In the genomic region with DNA sequence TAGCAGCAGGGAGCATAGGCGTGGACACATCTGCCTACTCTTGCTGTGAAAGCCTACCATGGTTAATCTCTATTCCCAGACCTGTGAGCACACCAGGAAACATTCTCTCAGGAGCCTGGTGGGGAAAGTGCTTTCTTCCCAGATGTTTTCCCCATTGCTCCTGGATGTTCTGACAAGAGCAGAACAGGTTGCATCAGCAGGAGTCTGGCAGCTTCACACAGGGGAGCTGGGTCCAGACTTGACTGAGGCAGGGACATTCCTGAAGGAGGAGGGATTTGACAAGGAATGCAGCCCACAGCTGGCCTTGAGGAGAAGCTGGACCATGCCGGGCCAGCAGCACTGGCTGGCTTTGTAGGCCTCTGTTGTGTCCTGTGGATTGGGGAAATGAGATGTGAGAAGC, we compare ENCODE assay signal across 16 cellular contexts. TPM values are rescaled to one million over a fixed set of nuclear protein-coding genes. Genes with fewer than 3 reads are reported as not detected.
DNase-seq lines count a peak whose midpoint lies in the region; ATAC-seq and TF ChIP-seq lines count a peak whose summit lies in the region.
"Had no signal": no experiment of that assay in that cellular context is flagged by ENCODE, and none has a peak within 500 bp of the region (broad histone marks: within the 10 kb centered on the region; RNA-seq: fewer than 3 reads in every experiment).

No MANE protein-coding gene starts in this region.

- no peak overlapping the region for H2AFZ ChIP-seq in hepatocyte

- H3K27me3 Mint-ChIP-seq in activated T-cell treated with anti-CD3 and anti-CD28 coated beads, Interleukin-2, amount 50 U/mL, for 72 hours (ENCODE audit: low read depth), result no peaks in the 10 kb centered on the region
- H3K27me3 Mint-ChIP-seq: activated naive CD4-positive, alpha-beta T cell treated with anti-CD3 and anti-CD28 coated beads, Interleukin-2, amount 50 U/mL, for 24 hours had no signal

- H3K9me3 ChIP-seq in hepatocyte (ENCODE audit: low read depth) (no peaks in the 10 kb centered on the region), sigmoid colon (no peaks in the 10 kb centered on the region)

- no peak for ATAC-seq in activated T-cell treated with anti-CD3 and anti-CD28 coated beads, Interleukin-2, amount 50 U/mL, for 72 hours (replicated peaks in 1 of 2)
- ATAC-seq: stimulated activated naive CD8-positive, alpha-beta T cell treated with anti-CD3 and anti-CD28 coated beads, Interleukin-15, Interleukin-2, amounts not matched to agents 100 U/mL and 50 U/mL, for 24 hours had no signal

- H3K4me3 ChIP-seq in astrocyte of the spinal cord (ENCODE audit: low read depth, low read length) (no peak overlapping the region), hepatocyte (no peak overlapping the region), sigmoid colon (no peak overlapping the region)

- no peak for TF ChIP-seq POLR2A in sigmoid colon (IDR thresholded peaks at IDR 0.05)

- H3K4me1 ChIP-seq in hepatocyte (ENCODE audit: insufficient read depth) (peaks cover 16% of the 10 kb centered on the region), sigmoid colon (peaks cover 0 to 18% (median 18%) of the 10 kb centered on the region in 4 donors)

- TF ChIP-seq CTCF in astrocyte of the spinal cord (IDR thresholded peaks at IDR 0.05; ENCODE audit: low read depth, low read length) (no peak), hepatocyte (IDR thresholded peaks at IDR 0.05; ENCODE audit: poor library complexity) (no peak), sigmoid colon (IDR thresholded peaks at IDR 0.05) (no peak)

- in situ Hi-C loops in astrocyte of the spinal cord (cut with HindIII; ENCODE audit: low sequenced_read_pairs), result no loop called here

- no peaks in the 10 kb centered on the region for H3K4me1 Mint-ChIP-seq in activated T-cell treated with anti-CD3 and anti-CD28 coated beads, Interleukin-2, amount 50 U/mL, for 72 hours (ENCODE audit: low read depth)
- H3K4me1 Mint-ChIP-seq: activated naive CD4-positive, alpha-beta T cell treated with anti-CD3 and anti-CD28 coated beads, Interleukin-2, amount 50 U/mL, for 24 hours; immature natural killer cell had no signal

- H3K27me3 ChIP-seq in hepatocyte, result no peaks in the 10 kb centered on the region
- H3K27me3 ChIP-seq in sigmoid colon, result no peaks in the 10 kb centered on the region

- no peaks in the 10 kb centered on the region for H3K36me3 Mint-ChIP-seq in activated T-cell treated with anti-CD3 and anti-CD28 coated beads, Interleukin-2, amount 50 U/mL, for 72 hours (ENCODE audit: insufficient read depth in 2 of 2)

- H3K36me3 ChIP-seq in hepatocyte (replicated peaks; ENCODE audit: insufficient read depth, low read depth) (no peaks in the 10 kb centered on the region), sigmoid colon (peaks cover 0 to 7% (median 0%) of the 10 kb centered on the region in 4 donors)

- no peaks in the 10 kb centered on the region for H3K79me2 ChIP-seq in hepatocyte

- 61% methylated on average over 2 of the region's 2 CpGs for WGBS in hepatocyte (ENCODE audit: low lambda C conversion rate, missing lambda C conversion rate)
- WGBS in sigmoid colon, 2 donors, result 65 to 81% methylated on average over 2 of the region's 2 CpGs

- DNase-seq in NCI-H2171 treated with DMSO at 0.1 percent for 48 hours (lab: John Stamatoyannopoulos, UW) (peak; percentile 38), NCI-H2171 (lab: John Stamatoyannopoulos, UW) (no peak), astrocyte of the spinal cord (ENCODE audit: low read depth, low spot score) (peak; percentile 61), hepatocyte (ENCODE audit: low spot score) (peak; percentile 53), sigmoid colon (peak; percentile 91), NCI-H1694 treated with DMSO at 0.1 percent for 48 hours (lab: John Stamatoyannopoulos, UW) (no peak)
- DNase-seq in activated CD4-positive, alpha-beta T cell treated with anti-CD3 and anti-CD28 coated beads for 4 hours, result no peak
- DNase-seq in activated T-cell treated with anti-CD3 and anti-CD28 coated beads, Interleukin-2, amount 50 U/mL, for 72 hours, result no peak
- DNase-seq: 8988T; activated CD4-positive, alpha-beta T cell treated with anti-CD3 and anti-CD28 coated beads, Interleukin-2, amount 50 U/mL, for 48 hours; effector CD4-positive, alpha-beta T cell; immature natural killer cell; stimulated activated CD4-positive, alpha-beta T cell treated with anti-CD3 and anti-CD28 coated beads, Interleukin-2, amount 100 ng/mL, for 24 hours; stimulated activated naive CD8-positive, alpha-beta T cell treated with anti-CD3 and anti-CD28 coated beads, Interleukin-15, Interleukin-2, amounts not matched to agents 100 U/mL and 50 U/mL, for 24 hours had no signal

- peak overlapping the region; percentile 90 for H3K27ac ChIP-seq in hepatocyte
- peak overlapping the region; percentile 31 to 58 (median 36) for H3K27ac ChIP-seq in sigmoid colon

- H3K27ac Mint-ChIP-seq in activated T-cell treated with anti-CD3 and anti-CD28 coated beads, Interleukin-2, amount 50 U/mL, for 72 hours, result no peak overlapping the region
- H3K27ac Mint-ChIP-seq: activated naive CD4-positive, alpha-beta T cell treated with anti-CD3 and anti-CD28 coated beads, Interleukin-2, amount 50 U/mL, for 24 hours had no signal

- no peaks in the 10 kb centered on the region for H3K9me2 ChIP-seq in hepatocyte (replicated peaks; ENCODE audit: insufficient read depth)

- intact Hi-C loops in sigmoid colon (cut with DNase I), result no loop called here

- no peak overlapping the region for H3K4me2 ChIP-seq in hepatocyte

- H4K20me1 ChIP-seq in hepatocyte (ENCODE audit: insufficient read depth, poor library complexity, severe bottlenecking), result no peaks in the 10 kb centered on the region

- H3K4me3 Mint-ChIP-seq in activated T-cell treated with anti-CD3 and anti-CD28 coated beads, Interleukin-2, amount 50 U/mL, for 72 hours, result no peak overlapping the region
- H3K4me3 Mint-ChIP-seq: activated naive CD4-positive, alpha-beta T cell treated with anti-CD3 and anti-CD28 coated beads, Interleukin-2, amount 50 U/mL, for 24 hours; immature natural killer cell; neural crest cell had no signal

- TF ChIP-seq EP300 in sigmoid colon (IDR thresholded peaks at IDR 0.05), result no peak

- no peaks in the 10 kb centered on the region for H3K9me3 Mint-ChIP-seq in activated T-cell treated with anti-CD3 and anti-CD28 coated beads, Interleukin-2, amount 50 U/mL, for 72 hours
- H3K9me3 Mint-ChIP-seq: activated naive CD4-positive, alpha-beta T cell treated with anti-CD3 and anti-CD28 coated beads, Interleukin-2, amount 50 U/mL, for 24 hours; immature natural killer cell; neural crest cell had no signal

RNA-seq across cellular contexts. Expression of a gene that starts 21.0 kb away (rescaled TPM):
- total RNA-seq in hepatocyte, result 0.80 TPM in 1 of 2 replicates, not detected in the other
- 2.1 and 3.2 TPM in 2 replicates for polyA plus RNA-seq in hepatocyte
- total RNA-seq in sigmoid colon, result 1 to 10 TPM in 1 of 4 donors, under 1 TPM in 1, not detected in 2; 0.99 to 1.8 TPM
- 1 to 10 TPM; 2.4 to 8.1 (median 4.9) TPM for polyA plus RNA-seq in sigmoid colon
- 1 to 10 TPM; 1.9 to 3.0 TPM for total RNA-seq in activated T-cell treated with anti-CD3 and anti-CD28 coated beads, Interleukin-2, amount 50 U/mL, for 72 hours
- polyA plus RNA-seq: immature natural killer cell had no signal

RNA-seq across cellular contexts. Expression of a gene that starts 34.1 kb away (rescaled TPM):
- total RNA-seq in hepatocyte (20.6 and 21.7 TPM in 2 replicates), sigmoid colon (10 to 100 TPM; 16.1 to 27.1 (median 22.3) TPM)
- polyA plus RNA-seq in hepatocyte (25.4 and 30.7 TPM in 2 replicates), sigmoid colon (10 to 100 TPM in 2 of 3 donors, 1 to 10 TPM in 1; 9.6 to 15.5 (median 10.4) TPM)
- total RNA-seq in activated T-cell treated with anti-CD3 and anti-CD28 coated beads, Interleukin-2, amount 50 U/mL, for 72 hours, result 10 to 100 TPM; 21.0 to 27.3 TPM

RNA-seq across cellular contexts. Expression of a gene that starts 57.2 kb away (rescaled TPM):
- total RNA-seq in hepatocyte (18.6 and 31.5 TPM in 2 replicates), sigmoid colon (10 to 100 TPM; 10.7 to 37.2 (median 12.8) TPM)
- polyA plus RNA-seq in hepatocyte (20.2 and 21.5 TPM in 2 replicates), sigmoid colon (10 to 100 TPM; 10.8 to 31.3 (median 11.3) TPM)
- 10 to 100 TPM; 21.4 to 31.0 TPM for total RNA-seq in activated T-cell treated with anti-CD3 and anti-CD28 coated beads, Interleukin-2, amount 50 U/mL, for 72 hours

Comparison
In these comparisons a context has a peak if more than half of its experiments do, and no peak if none do; other contexts are left out.
1. DNase-seq: peak in NCI-H2171 treated with DMSO at 0.1 percent for 48 hours (single experiment), astrocyte of the spinal cord (single experiment), hepatocyte (single experiment) and sigmoid colon (single experiment); none in NCI-H2171 (single experiment), activated CD4-positive, alpha-beta T cell treated with anti-CD3 and anti-CD28 coated beads for 4 hours (0 of 2), activated T-cell treated with anti-CD3 and anti-CD28 coated beads, Interleukin-2, amount 50 U/mL, for 72 hours (0 of 2) and NCI-H1694 treated with DMSO at 0.1 percent for 48 hours (single experiment).